Comparison of ENCODE assay signal across 21 cellular contexts in the genomic region with DNA sequence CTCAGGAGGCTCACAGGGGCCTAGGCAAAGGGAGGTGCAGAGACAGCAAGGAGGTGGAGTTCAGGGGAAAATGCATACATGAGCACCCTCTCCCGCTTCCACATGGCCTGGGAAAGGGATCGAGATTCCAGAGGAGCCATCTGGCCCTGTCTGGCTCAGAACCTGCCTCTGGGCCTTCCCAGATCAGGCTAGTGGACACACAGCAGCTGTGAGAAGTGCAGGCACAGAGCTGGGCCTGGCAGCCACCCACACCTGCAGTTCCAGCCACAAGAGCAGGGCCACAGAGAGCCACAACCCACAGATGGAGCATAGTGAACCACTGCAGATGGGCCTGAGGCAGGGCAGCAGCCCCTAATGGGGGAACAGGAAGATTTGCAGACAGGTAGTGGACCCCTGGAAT. TPM values are rescaled to one million over a fixed set of nuclear protein-coding genes. Genes with fewer than 3 reads are reported as not detected.
DNase-seq lines count a peak whose midpoint lies in the region; ATAC-seq and TF ChIP-seq lines count a peak whose summit lies in the region.
"Had no signal": no experiment of that assay in that cellular context is flagged by ENCODE, and none has a peak within 500 bp of the region (broad histone marks: within the 10 kb centered on the region; RNA-seq: fewer than 3 reads in every experiment).

No MANE protein-coding gene starts in this region.

- H3K4me3 ChIP-seq in right lobe of liver (no peak overlapping the region), spleen (no peak overlapping the region)
- H3K4me3 ChIP-seq: A549, GM12878, GM23248, HAP-1 had no signal

- H3K36me3 ChIP-seq in right lobe of liver (no peaks in the 10 kb centered on the region), spleen (no peaks in the 10 kb centered on the region)
- H3K36me3 ChIP-seq: HAP-1 had no signal

- no peak for TF ChIP-seq POLR2A in right lobe of liver (IDR thresholded peaks at IDR 0.05)
- TF ChIP-seq POLR2A in spleen (IDR thresholded peaks at IDR 0.05): no peak

- peaks cover 5% of the 10 kb centered on the region for H3K9me3 Mint-ChIP-seq in glutamatergic neuron (ENCODE audit: unreplicated experiment)
- H3K9me3 Mint-ChIP-seq: IgD-negative memory B cell had no signal

- no peak overlapping the region for H3K27ac Mint-ChIP-seq in glutamatergic neuron (ENCODE audit: unreplicated experiment)
- H3K27ac Mint-ChIP-seq: B cell had no signal

- ATAC-seq in right lobe of liver (no peak), HG02870 (IDR thresholded peaks at IDR 0.05; ENCODE audit: unreplicated experiment) (no peak)
- ATAC-seq: GM12878 had no signal

- H3K27me3 ChIP-seq in right lobe of liver: no peaks in the 10 kb centered on the region
- H3K27me3 ChIP-seq in spleen (replicated peaks in 1 of 7): peaks cover 0 to 10% (median 0%) of the 10 kb centered on the region in 7 donors

- peaks cover 10% of the 10 kb centered on the region for H3K27me3 Mint-ChIP-seq in glutamatergic neuron (ENCODE audit: unreplicated experiment)

- H3K36me3 Mint-ChIP-seq in glutamatergic neuron (ENCODE audit: unreplicated experiment): no peaks in the 10 kb centered on the region
- H3K36me3 Mint-ChIP-seq: IgD-negative memory B cell had no signal

- peaks cover 0 to 24% (median 3%) of the 10 kb centered on the region in 4 donors for H3K4me1 ChIP-seq in right lobe of liver
- H3K4me1 ChIP-seq in spleen: no peaks in the 10 kb centered on the region
- H3K4me1 ChIP-seq: A549, HAP-1 had no signal

- peaks cover 23% of the 10 kb centered on the region for H3K4me1 Mint-ChIP-seq in glutamatergic neuron (ENCODE audit: low read depth, unreplicated experiment)
- H3K4me1 Mint-ChIP-seq: B cell, IgD-negative memory B cell had no signal

- WGBS in right lobe of liver (ENCODE audit: insufficient coverage, low coverage, low lambda C conversion rate, missing lambda C conversion rate): no CpG with 5 or more reads among the region's 2 CpGs
- 35 to 100% (median 74%) methylated on average over 2 of the region's 2 CpGs for WGBS in spleen, 5 donors

- intact Hi-C loops in right lobe of liver (cut with DNase I): no loop called here
- intact Hi-C loops in spleen (cut with DNase I; ENCODE audit: low total_unique reads): no loop called here

- peak overlapping the region; percentile 66 for H3K27ac ChIP-seq in VCaP
- peak overlapping the region in 1 of 3 donors; percentile 61 for H3K27ac ChIP-seq in right lobe of liver
- no peak overlapping the region for H3K27ac ChIP-seq in spleen
- H3K27ac ChIP-seq: A549, GM23248 had no signal

- no peaks in the 10 kb centered on the region for H3K9me3 ChIP-seq in right lobe of liver
- H3K9me3 ChIP-seq in spleen: no peaks in the 10 kb centered on the region
- H3K9me3 ChIP-seq: A549, HAP-1 had no signal

- DNase-seq in activated CD4-positive, CD25-positive, alpha-beta regulatory T cell treated with anti-CD3 and anti-CD28 coated beads, Interleukin-2, amount 50 U/mL, for 72 hours: peak; percentile 14
- DNase-seq in activated CD4-positive, CD25-positive, alpha-beta regulatory T cell (lab: John Stamatoyannopoulos, UW): no peak
- DNase-seq in right lobe of liver (peak in 2 of 3 donors; percentile 4 to 46), spleen (peak; percentile 40), SK-N-DZ (ENCODE audit: low spot score) (no peak), glutamatergic neuron (no peak)
- DNase-seq: DMS79 treated with DMSO at 0.1 percent for 48 hours; GM23248; Karpas-422; NCI-H187 treated with DMSO at 0.1 percent for 48 hours; NCI-H2107; NCI-H69; NK-92 treated with Interleukin-12 subunit alpha and Interleukin-12 subunit beta, amount 100 ng/mL, for 24 hours had no signal

- no peak overlapping the region for H3K4me3 Mint-ChIP-seq in glutamatergic neuron (ENCODE audit: unreplicated experiment)
- H3K4me3 Mint-ChIP-seq: B cell, IgD-negative memory B cell had no signal

- no peak for TF ChIP-seq CTCF in VCaP (conservative IDR thresholded peaks at IDR 0.05)
- no peak for TF ChIP-seq CTCF in right lobe of liver (IDR thresholded peaks at IDR 0.05)
- no peak for TF ChIP-seq CTCF in spleen (IDR thresholded peaks at IDR 0.05 in 8 of 11, conservative IDR thresholded peaks at IDR 0.05 in 3 of 11)
- TF ChIP-seq CTCF in glutamatergic neuron (IDR thresholded peaks at IDR 0.05; ENCODE audit: partially characterized antibody, unreplicated experiment): no peak

RNA-seq across cellular contexts. Expression of a gene that starts 58.2 kb away (rescaled TPM):
- total RNA-seq in right lobe of liver (not detected), spleen (1 to 10 TPM in 1 of 7 donors, under 1 TPM in 5, not detected in 1; 0.30 to 1.1 (median 0.69) TPM), glutamatergic neuron (ENCODE audit: unreplicated experiment) (0.22 TPM)
- polyA plus RNA-seq in spleen: under 1 TPM; 0.04 to 0.08 (median 0.06) TPM
- polyA plus RNA-seq in SK-N-DZ (2014; cell fraction: cytosol; rRNA removed): not detected in 2 replicates
- 1.6 TPM in 1 of 2 replicates, not detected in the other for polyA plus RNA-seq in SK-N-DZ (2014; cell fraction: nucleus; rRNA removed)
- total RNA-seq: M059J had no signal
- polyA plus RNA-seq: GM23248, IgD-negative memory B cell had no signal

Comparison
In these comparisons a context has a peak if more than half of its experiments do, and no peak if none do; other contexts are left out.
1. DNase-seq: peak in activated CD4-positive, CD25-positive, alpha-beta regulatory T cell treated with anti-CD3 and anti-CD28 coated beads, Interleukin-2, amount 50 U/mL, for 72 hours (single experiment), right lobe of liver (2 of 3) and spleen (single experiment); none in activated CD4-positive, CD25-positive, alpha-beta regulatory T cell (0 of 4), SK-N-DZ (single experiment) and glutamatergic neuron (single experiment).